Comparison of ENCODE assay signal across 8 cellular contexts in genomic region chr4:142845293-142846070, GRCh38. TPM values are rescaled to one million over a fixed set of nuclear protein-coding genes. Genes with fewer than 3 reads are reported as not detected.
DNase-seq lines count a peak whose midpoint lies in the region; ATAC-seq and TF ChIP-seq lines count a peak whose summit lies in the region.

No MANE protein-coding gene starts in this region.

- peak overlapping the region; percentile 43 for H3K27ac ChIP-seq in effector memory CD4-positive, alpha-beta T cell (ENCODE audit: insufficient read depth, low read length, poor library complexity, severe bottlenecking)
- H3K27ac ChIP-seq in naive thymus-derived CD4-positive, alpha-beta T cell (ENCODE audit: low read depth, low read length): peak overlapping the region; percentile 54
- peak overlapping the region; percentile 65 to 82 for H3K27ac ChIP-seq in uterus

- H3K36me3 Mint-ChIP-seq in T-cell: no peaks in the 10 kb centered on the region
- H3K36me3 Mint-ChIP-seq in naive thymus-derived CD4-positive, alpha-beta T cell: no peaks in the 10 kb centered on the region

- no peak for TF ChIP-seq POLR2A in uterus (IDR thresholded peaks at IDR 0.05)

- H3K27me3 ChIP-seq in effector memory CD4-positive, alpha-beta T cell (replicated peaks; ENCODE audit: control insufficient read depth, insufficient read depth, low read length, poor library complexity, severe bottlenecking): peaks cover 8% of the 10 kb centered on the region
- H3K27me3 ChIP-seq in naive thymus-derived CD4-positive, alpha-beta T cell (ENCODE audit: control insufficient read depth in 2 of 2, insufficient read depth in 2 of 2, low read length in 2 of 2): peaks cover 0 to 4% of the 10 kb centered on the region in 2 donors
- no peaks in the 10 kb centered on the region for H3K27me3 ChIP-seq in uterus

- H3K4me1 Mint-ChIP-seq in T-cell: peaks cover 15 to 20% (median 17%) of the 10 kb centered on the region in 3 donors
- H3K4me1 Mint-ChIP-seq in naive thymus-derived CD4-positive, alpha-beta T cell: peaks cover 10 to 31% (median 17%) of the 10 kb centered on the region in 7 donors

- POLR2A ChIA-PET in T-cell (lab: Charles Lee): no interaction called here
- POLR2A ChIA-PET in naive thymus-derived CD4-positive, alpha-beta T cell (lab: Charles Lee): interaction anchor here (1.6 kb wide), 1 partner anchor 10 kb away, joined by 5 read pairs; no protein-coding TSS in a partner anchor

- TF ChIP-seq CTCF in uterus (IDR thresholded peaks at IDR 0.05): no peak

- CTCF ChIA-PET in T-cell (lab: Charles Lee): interaction anchor here (0.6 to 2.2 kb wide), 6 partner anchors 491 to 1540 kb away, joined by 3 to 8 read pairs (median 3); no protein-coding TSS in a partner anchor
- CTCF ChIA-PET in naive thymus-derived CD4-positive, alpha-beta T cell (lab: Charles Lee): interaction anchor here (0.6 to 1.4 kb wide), 9 partner anchors 100 to 723 kb away, joined by 3 to 7 read pairs (median 3); no protein-coding TSS in a partner anchor

- peak; percentile 6 for ATAC-seq in GM18511 (IDR thresholded peaks at IDR 0.05; ENCODE audit: unreplicated experiment)
- peak; percentile 1 to 18 (median 9) for ATAC-seq in T-cell (replicated peaks in 1 of 4)
- ATAC-seq in naive thymus-derived CD4-positive, alpha-beta T cell: peak; percentile 1
- ATAC-seq in GM19324 (IDR thresholded peaks at IDR 0.05; ENCODE audit: low FRiP score, unreplicated experiment): no peak

- H3K27me3 Mint-ChIP-seq in T-cell: peaks cover 14 to 34% of the 10 kb centered on the region in 2 donors
- H3K27me3 Mint-ChIP-seq in naive thymus-derived CD4-positive, alpha-beta T cell: peaks cover 5 to 26% (median 22%) of the 10 kb centered on the region in 5 donors

- DNase-seq in T-cell: peak in 8 of 34 experiments; percentile 0 to 15 (median 3)
- no peak for DNase-seq in effector memory CD4-positive, alpha-beta T cell
- peak in 6 of 9 donors; percentile 4 to 31 (median 10) for DNase-seq in naive thymus-derived CD4-positive, alpha-beta T cell
- peak; percentile 17 to 25 for DNase-seq in uterus
- DNase-seq in SW 1271 (lab: John Stamatoyannopoulos, UW): no peak
- no peak for DNase-seq in HuH-7 (ENCODE audit: low spot score)

- H3K36me3 ChIP-seq in effector memory CD4-positive, alpha-beta T cell (ENCODE audit: control insufficient read depth, insufficient read depth, low read length): no peaks in the 10 kb centered on the region
- H3K36me3 ChIP-seq in naive thymus-derived CD4-positive, alpha-beta T cell (ENCODE audit: control insufficient read depth in 2 of 3, insufficient read depth in 3 of 3, low read length in 3 of 3): peaks cover 0 to 11% (median 0%) of the 10 kb centered on the region in 3 experiments
- H3K36me3 ChIP-seq in uterus: no peaks in the 10 kb centered on the region

- H3K9me3 ChIP-seq in effector memory CD4-positive, alpha-beta T cell (ENCODE audit: control insufficient read depth, low read length): no peaks in the 10 kb centered on the region
- no peaks in the 10 kb centered on the region for H3K9me3 ChIP-seq in naive thymus-derived CD4-positive, alpha-beta T cell (ENCODE audit: control insufficient read depth in 2 of 3, low read length in 3 of 3)
- no peaks in the 10 kb centered on the region for H3K9me3 ChIP-seq in uterus

- intact Hi-C loops in naive thymus-derived CD4-positive, alpha-beta T cell (cut with micrococcal nuclease): loop anchor here (1.0 to 10.0 kb wide), 13 partner anchors 125 to 1985 kb away; partner anchors contain the start of genes IL15 (in 2 of the 2), ZNF330 (in 2 of the 2), SMARCA5 (in 1 of the 2) and USP38 (in 1 of the 2)
- intact Hi-C loops in uterus (cut with DNase I; ENCODE audit: low total_unique reads): no loop called here

- H3K4me1 ChIP-seq in effector memory CD4-positive, alpha-beta T cell (ENCODE audit: control insufficient read depth, insufficient read depth, low read length, poor library complexity, severe bottlenecking): peaks cover 4% of the 10 kb centered on the region
- peaks cover 5 to 7% of the 10 kb centered on the region in 2 donors for H3K4me1 ChIP-seq in naive thymus-derived CD4-positive, alpha-beta T cell (ENCODE audit: control insufficient read depth in 2 of 2, insufficient read depth in 2 of 2, low read length in 2 of 2)
- no peaks in the 10 kb centered on the region for H3K4me1 ChIP-seq in uterus

- no peaks in the 10 kb centered on the region for H3K9me3 Mint-ChIP-seq in T-cell
- no peaks in the 10 kb centered on the region for H3K9me3 Mint-ChIP-seq in naive thymus-derived CD4-positive, alpha-beta T cell

- H3K4me3 Mint-ChIP-seq in T-cell: peak overlapping the region; percentile 86 to 92 (median 90)
- H3K4me3 Mint-ChIP-seq in naive thymus-derived CD4-positive, alpha-beta T cell: peak overlapping the region; percentile 85 to 94 (median 92)

- no peak overlapping the region for H3K27ac Mint-ChIP-seq in T-cell
- H3K27ac Mint-ChIP-seq in naive thymus-derived CD4-positive, alpha-beta T cell: peak overlapping the region in 8 of 9 donors; percentile 22 to 75 (median 44)

- peak overlapping the region; percentile 90 for H3K4me3 ChIP-seq in effector memory CD4-positive, alpha-beta T cell (ENCODE audit: insufficient read depth, low read depth, low read length, poor library complexity, severe bottlenecking)
- H3K4me3 ChIP-seq in naive thymus-derived CD4-positive, alpha-beta T cell (ENCODE audit: low read length): peak overlapping the region; percentile 86
- H3K4me3 ChIP-seq in uterus: peak overlapping the region; percentile 53 to 76

RNA-seq across cellular contexts. Expression of gene INPP4B, which starts 0.6 kb away (rescaled TPM):
- 10 to 100 TPM; 47.4 to 99.7 (median 71.3) TPM for total RNA-seq in T-cell
- total RNA-seq in naive thymus-derived CD4-positive, alpha-beta T cell: 10 to 100 TPM; 52.8 to 70.9 (median 63.9) TPM
- polyA plus RNA-seq in naive thymus-derived CD4-positive, alpha-beta T cell: 10 to 100 TPM; 64.2 to 77.5 TPM
- 10 to 100 TPM; 29.4 to 51.5 (median 35.3) TPM for total RNA-seq in uterus

Comparison
In these comparisons a context has a peak if more than half of its experiments do, and no peak if none do; other contexts are left out.
1. DNase-seq: peak in naive thymus-derived CD4-positive, alpha-beta T cell (6 of 9) and uterus (2 of 2); none in effector memory CD4-positive, alpha-beta T cell (0 of 3), SW 1271 (0 of 2) and HuH-7 (single experiment).
2. H3K27ac Mint-ChIP-seq: peak in naive thymus-derived CD4-positive, alpha-beta T cell (8 of 9); none in T-cell (0 of 2).
3. Peak in every context shown above with its lines, with median percentiles within 50 percentile points of each other: H3K27ac ChIP-seq and H3K4me3 ChIP-seq.